Comparison of ENCODE assay signal across 4 cellular contexts in the genomic region with DNA sequence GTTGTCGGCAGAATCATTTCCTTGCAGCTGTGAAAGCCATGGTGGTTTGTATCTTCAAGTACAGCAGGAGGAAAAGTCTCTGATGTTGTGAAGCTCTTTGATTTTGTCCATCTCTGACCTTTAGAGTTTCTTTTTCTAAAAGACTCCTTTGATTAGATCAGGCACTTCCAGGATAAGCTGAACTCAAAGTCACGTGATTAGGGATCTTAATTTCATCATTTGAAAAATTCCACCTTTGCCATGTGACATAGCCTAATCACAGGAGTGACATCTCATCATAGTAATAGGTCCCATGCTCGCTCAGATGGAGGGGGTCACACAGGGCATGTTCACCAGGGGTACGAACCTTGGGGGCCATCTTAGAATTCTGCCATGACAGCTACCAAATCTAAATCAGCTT.
A peak's percentile ranks its signal among the peaks of the same experiment; 100 is the strongest.
TF ChIP-seq lines count a peak whose summit lies in the region.

No MANE protein-coding gene starts in this region.

TF ChIP-seq in HepG2, 621 proteins besides CTCF, POLR2A, EP300 and RAD21:
- TF ChIP-seq, protein P1, sequence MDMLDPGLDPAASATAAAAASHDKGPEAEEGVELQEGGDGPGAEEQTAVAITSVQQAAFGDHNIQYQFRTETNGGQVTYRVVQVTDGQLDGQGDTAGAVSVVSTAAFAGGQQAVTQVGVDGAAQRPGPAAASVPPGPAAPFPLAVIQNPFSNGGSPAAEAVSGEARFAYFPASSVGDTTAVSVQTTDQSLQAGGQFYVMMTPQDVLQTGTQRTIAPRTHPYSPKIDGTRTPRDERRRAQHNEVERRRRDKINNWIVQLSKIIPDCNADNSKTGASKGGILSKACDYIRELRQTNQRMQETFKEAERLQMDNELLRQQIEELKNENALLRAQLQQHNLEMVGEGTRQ (IDR thresholded peaks at IDR 0.05; ENCODE audit: low read depth, low read length): peak; percentile 85
- TF ChIP-seq, protein P1 (CRISPR knock-in tag; IDR thresholded peaks at IDR 0.05; ENCODE audit: borderline replicate concordance): no peak
- TF ChIP-seq RAD51 (IDR thresholded peaks at IDR 0.05; ENCODE audit: borderline replicate concordance) (peak; percentile 92), POLR2AphosphoS5 (IDR thresholded peaks at IDR 0.05; ENCODE audit: low read depth, low read length) (no peak)

TF ChIP-seq in A549, 52 proteins besides CTCF, POLR2A, EP300 and RAD21:
- no peak for TF ChIP-seq JUNB (IDR thresholded peaks at IDR 0.05)
- TF ChIP-seq, protein P1 (IDR thresholded peaks at IDR 0.05): peak; percentile 64

TF ChIP-seq in IMR-90, 13 proteins besides CTCF, POLR2A, EP300 and RAD21:
- TF ChIP-seq, protein P1 (IDR thresholded peaks at IDR 0.05; ENCODE audit: low read depth, low read length): peak; percentile 12; the same call in 1 of the 2 replicates
- no peak for TF ChIP-seq MXI1 (IDR thresholded peaks at IDR 0.05; ENCODE audit: borderline replicate concordance, low read depth, low read length)
TF ChIP-seq in IMR-90: peak in this region for 1.

TF ChIP-seq in K562, 482 proteins besides CTCF, POLR2A, EP300 and RAD21:
- TF ChIP-seq ZNF444 (CRISPR knock-in tag; IDR thresholded peaks at IDR 0.05) (no peak), ARID2 (IDR thresholded peaks at IDR 0.05) (no peak), CTBP1 (IDR thresholded peaks at IDR 0.05; ENCODE audit: borderline replicate concordance) (no peak), NBN (IDR thresholded peaks at IDR 0.05; ENCODE audit: low read depth) (no peak), ZNF175 (CRISPR knock-in tag; IDR thresholded peaks at IDR 0.05; ENCODE audit: low read depth) (no peak)
- TF ChIP-seq, protein P2, sequence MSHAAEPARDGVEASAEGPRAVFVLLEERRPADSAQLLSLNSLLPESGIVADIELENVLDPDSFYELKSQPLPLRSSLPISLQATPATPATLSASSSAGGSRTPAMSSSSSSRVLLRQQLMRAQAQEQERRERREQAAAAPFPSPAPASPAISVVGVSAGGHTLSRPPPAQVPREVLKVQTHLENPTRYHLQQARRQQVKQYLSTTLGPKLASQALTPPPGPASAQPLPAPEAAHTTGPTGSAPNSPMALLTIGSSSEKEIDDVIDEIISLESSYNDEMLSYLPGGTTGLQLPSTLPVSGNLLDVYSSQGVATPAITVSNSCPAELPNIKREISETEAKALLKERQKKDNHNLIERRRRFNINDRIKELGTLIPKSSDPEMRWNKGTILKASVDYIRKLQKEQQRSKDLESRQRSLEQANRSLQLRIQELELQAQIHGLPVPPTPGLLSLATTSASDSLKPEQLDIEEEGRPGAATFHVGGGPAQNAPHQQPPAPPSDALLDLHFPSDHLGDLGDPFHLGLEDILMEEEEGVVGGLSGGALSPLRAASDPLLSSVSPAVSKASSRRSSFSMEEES (CRISPR knock-in tag; IDR thresholded peaks at IDR 0.05): peak; percentile 90
